ENCODE assay signal across 10 cellular contexts in the genomic region with DNA sequence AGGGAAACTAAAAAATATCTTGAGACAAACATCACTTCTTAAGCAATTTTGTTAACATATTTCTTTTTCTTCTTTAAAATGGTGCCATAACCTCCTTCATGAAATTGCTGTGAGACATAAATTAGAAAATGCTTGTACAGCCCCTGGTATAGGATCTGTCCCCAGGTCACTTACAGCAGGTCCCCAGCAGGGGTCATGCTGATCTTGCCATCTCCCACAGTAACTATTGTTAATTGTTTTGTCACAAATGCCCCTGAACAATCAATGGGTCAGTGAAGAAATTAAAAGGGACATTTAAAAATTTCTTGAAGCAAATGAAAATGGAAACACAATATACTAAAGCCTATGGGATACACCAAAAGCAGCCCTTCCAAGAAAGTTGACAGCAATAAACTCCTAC.
DNase-seq lines count a peak whose midpoint lies in the region; ATAC-seq and TF ChIP-seq lines count a peak whose summit lies in the region.
"Had no signal": no experiment of that assay in that cellular context is flagged by ENCODE, and none has a peak within 500 bp of the region (broad histone marks: within the 10 kb centered on the region; RNA-seq: fewer than 3 reads in every experiment).

No MANE protein-coding gene starts in this region.

- DNase-seq in AG08395 (ENCODE audit: low spot score) (peak; percentile 38), RPMI7951 (ENCODE audit: low read depth) (peak; percentile 28), left ventricle myocardium inferior (no peak), NK-92 (lab: John Stamatoyannopoulos, UW; ENCODE audit: unreplicated experiment) (no peak), NCI-H1105 (lab: John Stamatoyannopoulos, UW) (no peak), NCI-H510A treated with DMSO at 0.1 percent for 48 hours (lab: John Stamatoyannopoulos, UW) (no peak)
- no peak for DNase-seq in stimulated activated CD8-positive, alpha-beta memory T cell treated with anti-CD3 and anti-CD28 coated beads, Interleukin-4, amount 100 ng/mL, for 48 hours
- DNase-seq: NCI-H510A had no signal

- no peak overlapping the region for H3K4me3 ChIP-seq in left ventricle myocardium inferior

- intact Hi-C loops in left ventricle myocardium inferior (cut with micrococcal nuclease): no loop called here

- peaks cover 25% of the 10 kb centered on the region for H3K9me3 ChIP-seq in left ventricle myocardium inferior (replicated peaks)

- no peak overlapping the region for H3K27ac ChIP-seq in left ventricle myocardium inferior (replicated peaks)
- H3K27ac ChIP-seq: parathyroid adenoma had no signal

- peaks cover 15% of the 10 kb centered on the region for H3K36me3 ChIP-seq in left ventricle myocardium inferior

- ATAC-seq in GM18868 (IDR thresholded peaks at IDR 0.05; ENCODE audit: unreplicated experiment): peak; percentile 70

- H3K27me3 ChIP-seq in left ventricle myocardium inferior (ENCODE audit: low read depth): no peaks in the 10 kb centered on the region

- H3K4me1 ChIP-seq in left ventricle myocardium inferior: no peaks in the 10 kb centered on the region
- H3K4me1 ChIP-seq: parathyroid adenoma had no signal

- TF ChIP-seq CTCF in left ventricle myocardium inferior (IDR thresholded peaks at IDR 0.05; ENCODE audit: borderline replicate concordance): peak; percentile 68

Comparison
In these comparisons a context has a peak if more than half of its experiments do, and no peak if none do; other contexts are left out.
1. DNase-seq: peak in AG08395 (single experiment) and RPMI7951 (single experiment); none in left ventricle myocardium inferior (single experiment), stimulated activated CD8-positive, alpha-beta memory T cell treated with anti-CD3 and anti-CD28 coated beads, Interleukin-4, amount 100 ng/mL, for 48 hours (single experiment), NK-92 (single experiment), NCI-H1105 (single experiment) and NCI-H510A treated with DMSO at 0.1 percent for 48 hours (single experiment).